ENCODE assay signal across 20 cellular contexts in the genomic region with DNA sequence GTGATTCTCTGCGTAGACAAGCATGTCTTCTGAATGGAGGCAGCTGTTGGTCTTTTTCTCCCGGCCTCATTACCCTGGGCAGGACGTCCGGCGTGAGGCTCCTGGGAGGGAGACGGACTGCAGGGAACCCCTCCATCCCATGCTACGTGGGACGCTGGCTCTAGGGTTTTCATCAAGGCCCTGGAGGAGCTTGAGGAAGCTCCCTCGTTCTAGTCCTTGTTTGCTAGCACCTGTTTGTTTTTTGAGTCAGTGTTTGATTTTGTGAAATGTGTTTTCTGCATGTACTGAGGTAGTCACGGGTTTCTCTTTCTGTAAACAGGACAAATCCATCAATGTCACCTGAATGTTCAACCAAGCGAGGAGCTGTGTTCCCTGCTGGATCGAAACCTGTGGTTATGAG.
DNase-seq lines count a peak whose midpoint lies in the region; ATAC-seq, FAIRE-seq and TF ChIP-seq lines count a peak whose summit lies in the region.
"Had no signal": no experiment of that assay in that cellular context is flagged by ENCODE, and none has a peak within 500 bp of the region (broad histone marks: within the 10 kb centered on the region; RNA-seq: fewer than 3 reads in every experiment).

No MANE protein-coding gene starts in this region.

- peak in 1 of 2 experiments; percentile 35 for DNase-seq in A549 (ENCODE audit: low read depth in 1 of 2, low spot score in 1 of 2)
- peak; percentile 3 for DNase-seq in DMS53 treated with DMSO at 0.1 percent for 48 hours (lab: John Stamatoyannopoulos, UW; ENCODE audit: unreplicated experiment)
- DNase-seq in PC-3, result peak; percentile 40
- peak; percentile 12 for DNase-seq in kidney tubule cell (ENCODE audit: low spot score)
- DNase-seq in mesenteric fat pad (ENCODE audit: low spot score), result no peak
- no peak for DNase-seq in stimulated activated CD8-positive, alpha-beta memory T cell treated with anti-CD3 and anti-CD28 coated beads, Interleukin-4, amount 100 ng/mL, for 48 hours
- DNase-seq in posterior vena cava (ENCODE audit: low spot score), result no peak
- DNase-seq in anterior cingulate cortex (lab: John Stamatoyannopoulos, UW), result no peak
- DNase-seq: CD8-positive, alpha-beta T cell; DMS79; HCEC 1CT; NCI-H1417 treated with DMSO at 0.1 percent for 48 hours; NCI-H187 treated with DMSO at 0.1 percent for 48 hours; NCI-H2171 treated with DMSO at 0.1 percent for 48 hours; NCI-H524; NCI-H82; T-helper 1 cell had no signal

- H3K4me1 ChIP-seq in A549, result no peaks in the 10 kb centered on the region
- H3K4me1 ChIP-seq in PC-3 (ENCODE audit: insufficient read depth, low read length), result no peaks in the 10 kb centered on the region
- H3K4me1 ChIP-seq: BLaER1 treated with 17β-estradiol and CSF1 and Interleukin-3, amounts not matched to agents 10 nM and 100 nM had no signal

- TF ChIP-seq EP300 in A549 (IDR thresholded peaks at IDR 0.05), result no peak

- no peak overlapping the region for H2AFZ ChIP-seq in PC-3 (ENCODE audit: low read length)

- H3K9me2 ChIP-seq in PC-3 (replicated peaks; ENCODE audit: low read length), result no peaks in the 10 kb centered on the region

- no peaks in the 10 kb centered on the region for H3K36me3 ChIP-seq in PC-3 (ENCODE audit: low read depth, low read length)
- H3K36me3 ChIP-seq: BLaER1 treated with 17β-estradiol and CSF1 and Interleukin-3, amounts not matched to agents 10 nM and 100 nM had no signal

- POLR2A ChIA-PET in A549 (lab: Yijun Ruan, JAX) (no interaction called here), PC-3 (lab: Charles Lee; ENCODE audit: unreplicated experiment) (no interaction called here)

- H3K27me3 ChIP-seq in PC-3 (ENCODE audit: low read length), result peaks cover 64% of the 10 kb centered on the region
- H3K27me3 ChIP-seq: BLaER1 treated with 17β-estradiol and CSF1 and Interleukin-3, amounts not matched to agents 10 nM and 100 nM had no signal

- no peaks in the 10 kb centered on the region for H3K79me2 ChIP-seq in PC-3 (ENCODE audit: low read length)

- TF ChIP-seq POLR2A in A549 (IDR thresholded peaks at IDR 0.05; ENCODE audit: low read length), result no peak

- WGBS in A549 (ENCODE audit: missing lambda C conversion rate), result 44% methylated on average over 12 of the region's 12 CpGs

- TF ChIP-seq RAD21 in A549 (conservative IDR thresholded peaks at IDR 0.05 in 1 of 2, IDR thresholded peaks at IDR 0.05 in 1 of 2), result no peak

- H3K9me3 ChIP-seq in A549 (no peaks in the 10 kb centered on the region), PC-3 (ENCODE audit: low read length) (no peaks in the 10 kb centered on the region)
- H3K9me3 ChIP-seq: BLaER1 treated with 17β-estradiol and CSF1 and Interleukin-3, amounts not matched to agents 10 nM and 100 nM had no signal

- CTCF ChIA-PET in A549 (lab: Yijun Ruan, JAX) (no interaction called here), PC-3 (lab: Charles Lee) (no interaction called here)

- no peak overlapping the region for H3K9ac ChIP-seq in PC-3 (ENCODE audit: low read length)
- H3K9ac ChIP-seq: BLaER1 treated with 17β-estradiol and CSF1 and Interleukin-3, amounts not matched to agents 10 nM and 100 nM; KMS-11 had no signal

- intact Hi-C loops in PC-3 (cut with micrococcal nuclease) (no loop called here), posterior vena cava (cut with DNase I) (no loop called here)

- no peaks in the 10 kb centered on the region for H3F3A ChIP-seq in PC-3 (ENCODE audit: low read length, unreplicated experiment)

- H3K4me3 ChIP-seq in A549, result no peak overlapping the region
- no peak overlapping the region for H3K4me3 ChIP-seq in PC-3 (ENCODE audit: low read length)
- H3K4me3 ChIP-seq: BLaER1 treated with 17β-estradiol and CSF1 and Interleukin-3, amounts not matched to agents 10 nM and 100 nM had no signal

- no peak for TF ChIP-seq CTCF in A549 (IDR thresholded peaks at IDR 0.05)
- no peak for TF ChIP-seq CTCF in PC-3 (conservative IDR thresholded peaks at IDR 0.05; ENCODE audit: low read depth, low read length)

- no peaks in the 10 kb centered on the region for H4K20me1 ChIP-seq in PC-3 (ENCODE audit: low read length)
- H4K20me1 ChIP-seq: BLaER1 treated with 17β-estradiol and CSF1 and Interleukin-3, amounts not matched to agents 10 nM and 100 nM had no signal

- FAIRE-seq in A549 (lab: Jason Lieb, UNC), result no peak

- ATAC-seq in A549 (peak in 1 of 2 experiments; percentile 74; a peak in 4 of 6 replicates), PC-3 (peak; percentile 53)
- ATAC-seq: CD8-positive, alpha-beta T cell had no signal

- H3K27ac ChIP-seq in A549 (no peak overlapping the region), PC-3 (ENCODE audit: low read length) (no peak overlapping the region)
- H3K27ac ChIP-seq: BLaER1 treated with 17β-estradiol and CSF1 and Interleukin-3, amounts not matched to agents 10 nM and 100 nM; KMS-11; RWPE1 had no signal

- BruUV-seq in PC-3 (replicated peaks; lab: Mats Ljungman, UMichigan), result no TSS peak

- H3K4me2 ChIP-seq in A549 (no peak overlapping the region), PC-3 (ENCODE audit: low read length) (no peak overlapping the region)
- H3K4me2 ChIP-seq: BLaER1 treated with 17β-estradiol and CSF1 and Interleukin-3, amounts not matched to agents 10 nM and 100 nM; KMS-11 had no signal

TF ChIP-seq in A549, 52 proteins besides CTCF, POLR2A, EP300 and RAD21:
- no peak for TF ChIP-seq FOSB (CRISPR knock-in tag; IDR thresholded peaks at IDR 0.05)
- peak; percentile 59; the same call in 1 of the 2 replicates for TF ChIP-seq HOXB5 (CRISPR knock-in tag; IDR thresholded peaks at IDR 0.05)

Comparison
In these comparisons a context has a peak if more than half of its experiments do, and no peak if none do; other contexts are left out.
1. DNase-seq: peak in DMS53 treated with DMSO at 0.1 percent for 48 hours (single experiment), PC-3 (single experiment) and kidney tubule cell (single experiment); none in mesenteric fat pad (single experiment), stimulated activated CD8-positive, alpha-beta memory T cell treated with anti-CD3 and anti-CD28 coated beads, Interleukin-4, amount 100 ng/mL, for 48 hours (single experiment), posterior vena cava (single experiment) and anterior cingulate cortex (0 of 58).